ENCODE assay signal across 2 cellular contexts in the genomic region with DNA sequence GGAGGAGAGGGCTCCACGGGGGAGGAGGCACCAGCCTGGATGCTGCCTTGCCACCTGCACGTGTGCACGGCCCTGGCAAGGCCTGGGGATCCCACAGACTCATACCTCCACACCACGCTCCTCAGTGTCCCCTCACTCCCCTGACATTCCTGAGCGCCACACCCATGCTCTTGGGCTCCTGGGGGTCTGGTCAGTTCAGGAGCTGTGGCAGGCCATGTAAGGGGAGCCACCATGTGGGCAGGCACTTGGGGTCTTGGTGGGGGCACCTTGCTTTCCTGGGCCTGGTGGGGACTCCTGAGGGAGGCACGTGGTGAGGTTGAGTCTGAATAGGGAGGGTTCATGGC.
TF ChIP-seq lines count a peak whose summit lies in the region.

No MANE protein-coding gene starts in this region.

TF ChIP-seq in SK-N-SH treated with all-trans-retinoic acid at 6 μM for 48 hours, 23 proteins besides CTCF, POLR2A, EP300 and RAD21 (continued from another document):
- TF ChIP-seq, protein P1, sequence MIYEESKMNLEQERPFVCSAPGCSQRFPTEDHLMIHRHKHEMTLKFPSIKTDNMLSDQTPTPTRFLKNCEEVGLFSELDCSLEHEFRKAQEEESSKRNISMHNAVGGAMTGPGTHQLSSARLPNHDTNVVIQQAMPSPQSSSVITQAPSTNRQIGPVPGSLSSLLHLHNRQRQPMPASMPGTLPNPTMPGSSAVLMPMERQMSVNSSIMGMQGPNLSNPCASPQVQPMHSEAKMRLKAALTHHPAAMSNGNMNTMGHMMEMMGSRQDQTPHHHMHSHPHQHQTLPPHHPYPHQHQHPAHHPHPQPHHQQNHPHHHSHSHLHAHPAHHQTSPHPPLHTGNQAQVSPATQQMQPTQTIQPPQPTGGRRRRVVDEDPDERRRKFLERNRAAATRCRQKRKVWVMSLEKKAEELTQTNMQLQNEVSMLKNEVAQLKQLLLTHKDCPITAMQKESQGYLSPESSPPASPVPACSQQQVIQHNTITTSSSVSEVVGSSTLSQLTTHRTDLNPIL (CRISPR knock-in tag; IDR thresholded peaks at IDR 0.05; ENCODE audit: low read depth): no peak
- no peak for TF ChIP-seq PPARA (CRISPR knock-in tag; IDR thresholded peaks at IDR 0.05; ENCODE audit: borderline replicate concordance)
- TF ChIP-seq ZNF565 (CRISPR knock-in tag; conservative IDR thresholded peaks at IDR 0.05; ENCODE audit: low read depth): no peak
- TF ChIP-seq, protein P2, sequence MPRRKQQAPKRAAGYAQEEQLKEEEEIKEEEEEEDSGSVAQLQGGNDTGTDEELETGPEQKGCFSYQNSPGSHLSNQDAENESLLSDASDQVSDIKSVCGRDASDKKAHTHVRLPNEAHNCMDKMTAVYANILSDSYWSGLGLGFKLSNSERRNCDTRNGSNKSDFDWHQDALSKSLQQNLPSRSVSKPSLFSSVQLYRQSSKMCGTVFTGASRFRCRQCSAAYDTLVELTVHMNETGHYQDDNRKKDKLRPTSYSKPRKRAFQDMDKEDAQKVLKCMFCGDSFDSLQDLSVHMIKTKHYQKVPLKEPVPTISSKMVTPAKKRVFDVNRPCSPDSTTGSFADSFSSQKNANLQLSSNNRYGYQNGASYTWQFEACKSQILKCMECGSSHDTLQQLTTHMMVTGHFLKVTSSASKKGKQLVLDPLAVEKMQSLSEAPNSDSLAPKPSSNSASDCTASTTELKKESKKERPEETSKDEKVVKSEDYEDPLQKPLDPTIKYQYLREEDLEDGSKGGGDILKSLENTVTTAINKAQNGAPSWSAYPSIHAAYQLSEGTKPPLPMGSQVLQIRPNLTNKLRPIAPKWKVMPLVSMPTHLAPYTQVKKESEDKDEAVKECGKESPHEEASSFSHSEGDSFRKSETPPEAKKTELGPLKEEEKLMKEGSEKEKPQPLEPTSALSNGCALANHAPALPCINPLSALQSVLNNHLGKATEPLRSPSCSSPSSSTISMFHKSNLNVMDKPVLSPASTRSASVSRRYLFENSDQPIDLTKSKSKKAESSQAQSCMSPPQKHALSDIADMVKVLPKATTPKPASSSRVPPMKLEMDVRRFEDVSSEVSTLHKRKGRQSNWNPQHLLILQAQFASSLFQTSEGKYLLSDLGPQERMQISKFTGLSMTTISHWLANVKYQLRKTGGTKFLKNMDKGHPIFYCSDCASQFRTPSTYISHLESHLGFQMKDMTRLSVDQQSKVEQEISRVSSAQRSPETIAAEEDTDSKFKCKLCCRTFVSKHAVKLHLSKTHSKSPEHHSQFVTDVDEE (CRISPR knock-in tag; IDR thresholded peaks at IDR 0.05): no peak
- TF ChIP-seq ZNF70 (CRISPR knock-in tag; IDR thresholded peaks at IDR 0.05): no peak
- no peak for TF ChIP-seq ESRRG (CRISPR knock-in tag; IDR thresholded peaks at IDR 0.05)
TF ChIP-seq in SK-N-SH treated with all-trans-retinoic acid at 6 μM for 48 hours: peak in this region for 0.

TF ChIP-seq in SK-N-SH, 30 proteins besides CTCF, POLR2A, EP300 and RAD21 (continued from another document):
- TF ChIP-seq, protein P3, sequence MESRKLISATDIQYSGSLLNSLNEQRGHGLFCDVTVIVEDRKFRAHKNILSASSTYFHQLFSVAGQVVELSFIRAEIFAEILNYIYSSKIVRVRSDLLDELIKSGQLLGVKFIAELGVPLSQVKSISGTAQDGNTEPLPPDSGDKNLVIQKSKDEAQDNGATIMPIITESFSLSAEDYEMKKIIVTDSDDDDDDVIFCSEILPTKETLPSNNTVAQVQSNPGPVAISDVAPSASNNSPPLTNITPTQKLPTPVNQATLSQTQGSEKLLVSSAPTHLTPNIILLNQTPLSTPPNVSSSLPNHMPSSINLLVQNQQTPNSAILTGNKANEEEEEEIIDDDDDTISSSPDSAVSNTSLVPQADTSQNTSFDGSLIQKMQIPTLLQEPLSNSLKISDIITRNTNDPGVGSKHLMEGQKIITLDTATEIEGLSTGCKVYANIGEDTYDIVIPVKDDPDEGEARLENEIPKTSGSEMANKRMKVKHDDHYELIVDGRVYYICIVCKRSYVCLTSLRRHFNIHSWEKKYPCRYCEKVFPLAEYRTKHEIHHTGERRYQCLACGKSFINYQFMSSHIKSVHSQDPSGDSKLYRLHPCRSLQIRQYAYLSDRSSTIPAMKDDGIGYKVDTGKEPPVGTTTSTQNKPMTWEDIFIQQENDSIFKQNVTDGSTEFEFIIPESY (IDR thresholded peaks at IDR 0.05; ENCODE audit: borderline replicate concordance, low read depth): no peak
